17 cellular contexts compared by ENCODE assay signal in genomic region chr15:91553455-91553854, GRCh38.
DNase-seq lines count a peak whose midpoint lies in the region; ATAC-seq and TF ChIP-seq lines count a peak whose summit lies in the region.
"Had no signal": no experiment of that assay in that cellular context is flagged by ENCODE, and none has a peak within 500 bp of the region (broad histone marks: within the 10 kb centered on the region; RNA-seq: fewer than 3 reads in every experiment).

No MANE protein-coding gene starts in this region.

- H3K4me3 ChIP-seq in endodermal cell (ENCODE audit: low read length) (no peak overlapping the region), tibial artery (no peak overlapping the region), heart left ventricle (no peak overlapping the region)

- no peak overlapping the region for H3K9ac ChIP-seq in endodermal cell (ENCODE audit: extremely low read depth, low read length, poor library complexity, severe bottlenecking)

- TF ChIP-seq CTCF in endodermal cell (conservative IDR thresholded peaks at IDR 0.05): no peak
- no peak for TF ChIP-seq CTCF in tibial artery (IDR thresholded peaks at IDR 0.05)
- TF ChIP-seq CTCF in heart left ventricle (IDR thresholded peaks at IDR 0.05): no peak

- ATAC-seq in heart left ventricle: no peak
- ATAC-seq: naive thymus-derived CD4-positive, alpha-beta T cell; stimulated activated naive CD8-positive, alpha-beta T cell treated with anti-CD3 and anti-CD28 coated beads, Interleukin-15, Interleukin-2, amounts not matched to agents 100 U/mL and 50 U/mL, for 24 hours; T-cell had no signal

- intact Hi-C loops in tibial artery (cut with DNase I; ENCODE audit: low total_unique reads): no loop called here
- intact Hi-C loops in heart left ventricle (cut with DNase I): no loop called here

- DNase-seq in DMS53 treated with DMSO at 0.1 percent for 48 hours (lab: John Stamatoyannopoulos, UW; ENCODE audit: unreplicated experiment) (peak; percentile 62), NCI-H1105 treated with DMSO at 0.1 percent for 48 hours (lab: John Stamatoyannopoulos, UW) (peak; percentile 97), NCI-H2196 (lab: John Stamatoyannopoulos, UW; ENCODE audit: unreplicated experiment) (peak; percentile 43), endodermal cell (peak; percentile 48), tibial artery (no peak), heart left ventricle (no peak), SW 1271 (lab: John Stamatoyannopoulos, UW) (no peak)
- DNase-seq: activated CD4-positive, alpha-beta T cell treated with anti-CD3 and anti-CD28 coated beads for 4 hours; Caco-2; erythroblast; GDM1; naive thymus-derived CD4-positive, alpha-beta T cell; NCI-H226; stimulated activated CD4-positive, alpha-beta T cell treated with anti-CD3 and anti-CD28 coated beads, Interleukin-1b, Interleukin-23, amount 100 ng/mL, for 48 hours; stimulated activated naive CD8-positive, alpha-beta T cell treated with anti-CD3 and anti-CD28 coated beads, Interleukin-15, Interleukin-2, amounts not matched to agents 100 U/mL and 50 U/mL, for 24 hours; T-cell had no signal

- no peak overlapping the region for H3K27ac Mint-ChIP-seq in endodermal cell
- H3K27ac Mint-ChIP-seq: T-cell, type B pancreatic cell had no signal

- H3K27me3 Mint-ChIP-seq in endodermal cell (ENCODE audit: insufficient read depth): no peaks in the 10 kb centered on the region
- H3K27me3 Mint-ChIP-seq: naive thymus-derived CD4-positive, alpha-beta T cell; T-cell; type B pancreatic cell had no signal

- H3K9me3 Mint-ChIP-seq in endodermal cell: no peaks in the 10 kb centered on the region
- H3K9me3 Mint-ChIP-seq: T-cell, type B pancreatic cell had no signal

- H3K36me3 ChIP-seq in endodermal cell (ENCODE audit: control insufficient read depth, insufficient read depth, low read length) (no peaks in the 10 kb centered on the region), tibial artery (no peaks in the 10 kb centered on the region), heart left ventricle (no peaks in the 10 kb centered on the region)

- peaks cover 4% of the 10 kb centered on the region for H3K4me1 Mint-ChIP-seq in endodermal cell
- H3K4me1 Mint-ChIP-seq: T-cell had no signal

- H3K27me3 ChIP-seq in endodermal cell (ENCODE audit: control insufficient read depth, insufficient read depth, low read length, poor library complexity, severe bottlenecking) (no peaks in the 10 kb centered on the region), tibial artery (no peaks in the 10 kb centered on the region), heart left ventricle (no peaks in the 10 kb centered on the region)

- H3K4me3 Mint-ChIP-seq in endodermal cell: no peak overlapping the region
- H3K4me3 Mint-ChIP-seq: naive thymus-derived CD4-positive, alpha-beta T cell; T-cell; type B pancreatic cell had no signal

- 0 to 63% methylated on average over 1 to 3 of the region's 3 CpGs for WGBS in endodermal cell (ENCODE audit: insufficient coverage in 1 of 2, insufficient read length in 1 of 2), 2 experiments
- 55 to 65% (median 60%) methylated on average over 3 of the region's 3 CpGs for WGBS in heart left ventricle, 4 donors

- no peak for TF ChIP-seq POLR2A in heart left ventricle (IDR thresholded peaks at IDR 0.05)

- no peaks in the 10 kb centered on the region for H3K9me3 ChIP-seq in endodermal cell (ENCODE audit: control insufficient read depth, low read length)
- H3K9me3 ChIP-seq in tibial artery: no peaks in the 10 kb centered on the region
- H3K9me3 ChIP-seq in heart left ventricle: no peaks in the 10 kb centered on the region
- H3K9me3 ChIP-seq: Caco-2 had no signal

- H3K4me1 ChIP-seq in endodermal cell (ENCODE audit: control insufficient read depth, insufficient read depth, low read length) (no peaks in the 10 kb centered on the region), tibial artery (no peaks in the 10 kb centered on the region), heart left ventricle (peaks cover 0 to 11% (median 2%) of the 10 kb centered on the region in 12 donors)
- H3K4me1 ChIP-seq: Caco-2 had no signal

- no peaks in the 10 kb centered on the region for H3K36me3 Mint-ChIP-seq in endodermal cell (ENCODE audit: low read depth)
- H3K36me3 Mint-ChIP-seq: naive thymus-derived CD4-positive, alpha-beta T cell; T-cell; type B pancreatic cell had no signal

- H3K27ac ChIP-seq in endodermal cell (ENCODE audit: low read depth, low read length): peak overlapping the region; percentile 66
- no peak overlapping the region for H3K27ac ChIP-seq in tibial artery
- H3K27ac ChIP-seq in heart left ventricle: peak overlapping the region in 2 of 12 donors; percentile 29 to 35

Comparison
In these comparisons a context has a peak if more than half of its experiments do, and no peak if none do; other contexts are left out.
1. DNase-seq: peak in DMS53 treated with DMSO at 0.1 percent for 48 hours (single experiment), NCI-H1105 treated with DMSO at 0.1 percent for 48 hours (single experiment), NCI-H2196 (single experiment) and endodermal cell (single experiment); none in tibial artery (0 of 2), heart left ventricle (0 of 5) and SW 1271 (0 of 2).